Comparison of ENCODE assay signal across 8 cellular contexts in the genomic region with DNA sequence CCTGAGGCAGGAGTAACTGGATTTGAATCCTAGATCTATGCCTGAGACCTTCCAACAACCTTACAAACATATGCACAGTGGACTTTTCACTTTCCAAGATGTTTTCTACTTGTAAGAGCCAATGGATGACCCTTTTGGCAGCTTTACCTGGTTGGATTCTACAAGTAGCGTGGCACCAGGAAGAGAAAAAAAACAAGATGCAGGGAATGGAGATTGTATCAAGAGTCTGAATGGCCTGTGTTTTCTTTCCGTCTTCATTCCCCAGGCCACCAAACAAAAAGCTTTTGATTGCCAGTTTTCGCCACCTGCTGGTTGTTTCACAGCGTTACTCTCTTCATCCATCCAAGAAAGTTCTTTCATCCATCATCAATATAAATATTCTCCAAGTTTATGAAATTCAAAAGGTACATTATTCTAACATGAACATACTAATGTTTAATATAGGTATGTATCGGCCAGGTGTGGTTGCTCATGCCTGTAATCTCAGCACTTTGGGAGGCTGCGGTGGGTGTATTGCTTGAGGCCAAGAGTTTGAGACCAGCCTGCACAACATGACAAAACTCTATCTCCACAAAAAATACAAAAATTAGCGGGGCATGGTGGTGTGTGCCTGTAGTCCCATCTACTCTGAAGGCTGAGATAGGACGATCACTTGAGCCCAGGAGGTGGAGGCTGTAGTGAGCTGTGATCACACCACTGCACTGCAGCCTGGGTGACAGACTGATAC. TPM values are rescaled to one million over a fixed set of nuclear protein-coding genes. Genes with fewer than 3 reads are reported as not detected.
DNase-seq lines count a peak whose midpoint lies in the region; ATAC-seq, FAIRE-seq and TF ChIP-seq lines count a peak whose summit lies in the region.

No MANE protein-coding gene starts in this region.

- peak; percentile 83 for FAIRE-seq in pancreas (lab: Jason Lieb, UNC)

- H3K27me3 ChIP-seq in Panc1 (ENCODE audit: control insufficient read depth, insufficient read depth, low read length) (peaks cover 9% of the 10 kb centered on the region), pancreas (no peaks in the 10 kb centered on the region)

- POLR2A ChIA-PET in Panc1 (lab: Charles Lee): interaction anchor here (0.7 kb wide), 1 partner anchor 28 kb away, joined by 5 read pairs; no protein-coding TSS in a partner anchor

- CTCF ChIA-PET in Panc1 (lab: Charles Lee): interaction anchor here (0.7 to 1.3 kb wide), 2 partner anchors 177 to 307 kb away, joined by 3 to 15 read pairs; no protein-coding TSS in a partner anchor

- H3K4me1 ChIP-seq in Panc1 (ENCODE audit: control insufficient read depth, insufficient read depth, low read length) (peaks cover 6% of the 10 kb centered on the region; the same call in 1 of the 2 replicates), pancreas (peaks cover 0 to 7% (median 0%) of the 10 kb centered on the region in 3 donors)

- H3K27ac ChIP-seq in Panc1 (ENCODE audit: low read length) (no peak overlapping the region), pancreas (peak overlapping the region in 1 of 4 donors; percentile 42)

- H3K36me3 ChIP-seq in Panc1 (ENCODE audit: control insufficient read depth, insufficient read depth, low read length) (peaks cover 2% of the 10 kb centered on the region; the same call in 1 of the 2 replicates), pancreas (no peaks in the 10 kb centered on the region)

- no peak for ATAC-seq in Panc1
- ATAC-seq in pancreas: peak; percentile 49 to 67 (median 54)
- no peak for ATAC-seq in HG02571 (IDR thresholded peaks at IDR 0.05; ENCODE audit: unreplicated experiment)
- ATAC-seq in HG02973 (IDR thresholded peaks at IDR 0.05; ENCODE audit: unreplicated experiment): no peak

- 16 to 17% methylated on average over 8 of the region's 8 CpGs for WGBS in pancreas, 2 donors

- H3K9me3 ChIP-seq in Panc1 (ENCODE audit: control insufficient read depth, insufficient read depth, low read depth, low read length): no peaks in the 10 kb centered on the region
- H3K9me3 ChIP-seq in pancreas: no peaks in the 10 kb centered on the region

- H3K4me3 ChIP-seq in Panc1 (ENCODE audit: low read depth in 2 of 2, low read length in 2 of 2) (no peak overlapping the region), pancreas (no peak overlapping the region)

- no TSS peak for BruUV-seq in Panc1 (replicated peaks; lab: Mats Ljungman, UMichigan)

- DNase-seq in EL: peak; percentile 69
- peak; percentile 32 for DNase-seq in Panc1 (ENCODE audit: low read depth, low spot score)
- peak; percentile 82 for DNase-seq in activated effector memory CD4-positive, alpha-beta T cell treated with anti-CD3 and anti-CD28 coated beads, Interleukin-2, amount 50 U/mL, for 16 hours
- DNase-seq in globus pallidus (ENCODE audit: low spot score): peak; percentile 85
- peak in 3 of 6 donors; percentile 49 to 61 (median 54) for DNase-seq in pancreas

- in situ Hi-C loops in Panc1 (cut with HindIII; ENCODE audit: low pct_unique_long_range_greater_than_20kb, low sequenced_read_pairs): no loop called here

- TF ChIP-seq CTCF in LNCAP (IDR thresholded peaks at IDR 0.05): peak; percentile 79
- peak; percentile 68 for TF ChIP-seq CTCF in Panc1 (IDR thresholded peaks at IDR 0.05)
- TF ChIP-seq CTCF in pancreas (IDR thresholded peaks at IDR 0.05): peak; percentile 38 to 66 (median 50)

- intact Hi-C loops in Panc1 (cut with micrococcal nuclease; ENCODE audit: unreplicated experiment) (loop anchor here (1.0 to 2.0 kb wide), 2 partner anchors 192 to 307 kb away; no protein-coding TSS in a partner anchor), pancreas (cut with DNase I) (loop anchor here (5.0 to 10.0 kb wide), 2 partner anchors 298 to 306 kb away; no protein-coding TSS in a partner anchor)

RNA-seq across cellular contexts. Expression of a gene that starts 3.5 kb away (rescaled TPM):
- 0.72 TPM for total RNA-seq in Panc1 (2021; ENCODE audit: unreplicated experiment)
- 0.31 TPM for polyA plus RNA-seq in Panc1 (2012; ENCODE audit: insufficient read length)
- 1 to 10 TPM; 3.2 to 9.0 (median 4.5) TPM for total RNA-seq in pancreas
- 1 to 10 TPM; 1.9 to 2.0 TPM for polyA plus RNA-seq in pancreas

RNA-seq across cellular contexts. Expression of a gene that starts 43.9 kb away (rescaled TPM):
- total RNA-seq in Panc1 (2021; ENCODE audit: unreplicated experiment) (29.8 TPM), pancreas (10 to 100 TPM; 18.0 to 37.2 (median 23.3) TPM)
- 24.2 TPM for polyA plus RNA-seq in Panc1 (2012; ENCODE audit: insufficient read length)
- polyA plus RNA-seq in pancreas: 10 to 100 TPM in 1 of 2 donors, 1 to 10 TPM in 1; 4.8 to 12.4 TPM

Comparison
In these comparisons a context has a peak if more than half of its experiments do, and no peak if none do; other contexts are left out.
1. ATAC-seq: peak in pancreas (4 of 4); none in Panc1 (single experiment), HG02571 (single experiment) and HG02973 (single experiment).
2. Peak in every context shown above with its lines, with median percentiles within 50 percentile points of each other: CTCF ChIP-seq.